ENCODE assay signal across 8 cellular contexts in the genomic region with DNA sequence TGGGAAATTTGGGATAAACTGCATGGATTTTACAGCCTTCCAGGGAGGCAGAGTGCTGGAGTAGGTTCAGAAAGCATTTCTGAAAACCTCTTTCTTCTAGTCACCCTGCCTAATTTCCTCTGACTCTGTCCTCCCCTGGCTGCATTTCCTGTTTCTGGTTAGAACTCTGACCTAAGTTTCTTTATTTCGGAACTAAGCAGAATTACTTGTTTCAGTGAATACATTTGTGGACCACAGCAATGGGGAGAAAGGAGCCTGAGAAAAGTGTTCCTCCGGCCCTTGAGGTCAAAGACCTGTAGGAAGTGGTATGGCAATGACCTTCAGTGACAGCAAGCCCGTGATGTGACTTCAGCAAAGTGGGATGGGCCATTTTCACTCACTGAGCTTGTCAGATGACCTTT.
DNase-seq lines count a peak whose midpoint lies in the region; ATAC-seq and TF ChIP-seq lines count a peak whose summit lies in the region.

No MANE protein-coding gene starts in this region.

- H2AK5ac ChIP-seq in IMR-90 (ENCODE audit: low read depth, low read length) = no peak overlapping the region

- no peak overlapping the region for H2AK9ac ChIP-seq in IMR-90 (replicated peaks; ENCODE audit: low read depth, low read length, poor library complexity)

- POLR2A ChIA-PET in IMR-90 (lab: Charles Lee; ENCODE audit: unreplicated experiment) = no interaction called here

- no peak for TF ChIP-seq RAD21 in IMR-90 (IDR thresholded peaks at IDR 0.05; ENCODE audit: low read length)

- H3K14ac ChIP-seq in IMR-90 (replicated peaks; ENCODE audit: low read depth, low read length) = peak overlapping the region; percentile 58

- peak overlapping the region; percentile 4; the same call in 1 of the 2 replicates for H2BK120ac ChIP-seq in IMR-90 (ENCODE audit: low read depth, low read length)

- no peaks in the 10 kb centered on the region for H3K36me3 Mint-ChIP-seq in activated naive CD8-positive, alpha-beta T cell treated with anti-CD3 and anti-CD28 coated beads for 36 hours
- no peaks in the 10 kb centered on the region for H3K36me3 Mint-ChIP-seq in glutamatergic neuron (ENCODE audit: unreplicated experiment)

- H2BK5ac ChIP-seq in IMR-90 (ENCODE audit: low read depth, low read length, poor library complexity, severe bottlenecking) = no peak overlapping the region

- in situ Hi-C loops in IMR-90 (cut with MboI; ENCODE audit: low sequenced_read_pairs) = no loop called here

- H4K20me1 ChIP-seq in IMR-90 (ENCODE audit: insufficient read depth, low read length) = no peaks in the 10 kb centered on the region

- H3K27me3 Mint-ChIP-seq in activated naive CD8-positive, alpha-beta T cell treated with anti-CD3 and anti-CD28 coated beads for 36 hours = no peaks in the 10 kb centered on the region
- no peaks in the 10 kb centered on the region for H3K27me3 Mint-ChIP-seq in glutamatergic neuron (ENCODE audit: unreplicated experiment)

- H3K18ac ChIP-seq in IMR-90 (ENCODE audit: low read depth, low read length) = peak overlapping the region; percentile 32; the same call in 1 of the 2 replicates

- no peaks in the 10 kb centered on the region for H3K9me3 ChIP-seq in IMR-90 (ENCODE audit: control insufficient read depth, insufficient read depth, low read length)

- intact Hi-C loops in IMR-90 (cut with micrococcal nuclease) = no loop called here

- no peak overlapping the region for H4K5ac ChIP-seq in IMR-90 (ENCODE audit: low read depth, low read length)

- peak overlapping the region; percentile 1 for H3K4me3 Mint-ChIP-seq in activated naive CD8-positive, alpha-beta T cell treated with anti-CD3 and anti-CD28 coated beads for 36 hours
- no peak overlapping the region for H3K4me3 Mint-ChIP-seq in glutamatergic neuron (ENCODE audit: unreplicated experiment)

- no peaks in the 10 kb centered on the region for H3K27me3 ChIP-seq in IMR-90 (ENCODE audit: control insufficient read depth, insufficient read depth, low read length)

- H2BK15ac ChIP-seq in IMR-90 (ENCODE audit: low read depth, low read length) = peak overlapping the region; percentile 9; the same call in 1 of the 3 replicates

- no peak overlapping the region; a peak in 1 of 4 replicates for H4K8ac ChIP-seq in IMR-90 (ENCODE audit: low read depth in 2 of 2, low read length in 2 of 2)

- WGBS in IMR-90 (ENCODE audit: extremely low coverage in 2 of 2, insufficient read length in 1 of 2), 2 experiments = no CpG with 5 or more reads among the region's 3 CpGs

- H3K4me1 ChIP-seq in IMR-90 (ENCODE audit: control insufficient read depth, insufficient read depth, low read length) = peaks cover 15% of the 10 kb centered on the region

- peak; percentile 26 to 33 for DNase-seq in stimulated activated CD4-positive, alpha-beta T cell treated with anti-CD3 and anti-CD28 coated beads, Interleukin-2, amount 100 ng/mL, for 24 hours
- no peak for DNase-seq in stimulated activated CD4-positive, alpha-beta T cell treated with anti-CD3 and anti-CD28 coated beads, Interleukin-4, amount 100 ng/mL, for 1 hour
- no peak for DNase-seq in IMR-90
- DNase-seq in activated naive CD8-positive, alpha-beta T cell treated with anti-CD3 and anti-CD28 coated beads for 36 hours = peak; percentile 57
- no peak for DNase-seq in NCI-H526 (lab: John Stamatoyannopoulos, UW)
- DNase-seq in glutamatergic neuron = no peak
- no peak for DNase-seq in GM19240 (ENCODE audit: insufficient read length, low spot score)

- no peak for ATAC-seq in IMR-90 (ENCODE audit: low read depth)
- no peak for ATAC-seq in HG03097 (IDR thresholded peaks at IDR 0.05; ENCODE audit: low FRiP score, unreplicated experiment)

- H4K91ac ChIP-seq in IMR-90 (ENCODE audit: insufficient read depth, low read depth, low read length) = no peak overlapping the region

- H3K4me2 ChIP-seq in IMR-90 (ENCODE audit: low read depth, low read length) = no peak overlapping the region

- no peak for TF ChIP-seq POLR2A in IMR-90 (IDR thresholded peaks at IDR 0.05; ENCODE audit: low read depth, low read length)

- CTCF ChIA-PET in IMR-90 (lab: Yijun Ruan, JAX) = no interaction called here

- no peak overlapping the region for H3K27ac ChIP-seq in IMR-90 (ENCODE audit: insufficient read depth, low read length)

- TF ChIP-seq CTCF in IMR-90 (conservative IDR thresholded peaks at IDR 0.05; ENCODE audit: low read depth, low read length) = no peak
- no peak for TF ChIP-seq CTCF in glutamatergic neuron (IDR thresholded peaks at IDR 0.05; ENCODE audit: partially characterized antibody, unreplicated experiment)

- no peak overlapping the region for H3K23ac ChIP-seq in IMR-90 (ENCODE audit: low read depth, low read length)

- no peaks in the 10 kb centered on the region for H3K79me1 ChIP-seq in IMR-90 (ENCODE audit: low read depth in 1 of 2, low read length in 2 of 2)

- no peaks in the 10 kb centered on the region for H3K36me3 ChIP-seq in IMR-90 (ENCODE audit: control insufficient read depth, insufficient read depth, low read length)

- H3K4ac ChIP-seq in IMR-90 (ENCODE audit: low read depth, low read length) = no peak overlapping the region

- H3K4me1 Mint-ChIP-seq in activated naive CD8-positive, alpha-beta T cell treated with anti-CD3 and anti-CD28 coated beads for 36 hours = peaks cover 42% of the 10 kb centered on the region
- H3K4me1 Mint-ChIP-seq in glutamatergic neuron (ENCODE audit: low read depth, unreplicated experiment) = peaks cover 16% of the 10 kb centered on the region

- no TSS peak for BruUV-seq in IMR-90 (replicated peaks; lab: Mats Ljungman, UMichigan)

- peaks cover 10% of the 10 kb centered on the region for H3K9me1 ChIP-seq in IMR-90 (ENCODE audit: insufficient read depth, low read length)

- H3K9me3 Mint-ChIP-seq in activated naive CD8-positive, alpha-beta T cell treated with anti-CD3 and anti-CD28 coated beads for 36 hours = no peaks in the 10 kb centered on the region
- no peaks in the 10 kb centered on the region for H3K9me3 Mint-ChIP-seq in glutamatergic neuron (ENCODE audit: unreplicated experiment)

- H3K27ac Mint-ChIP-seq in activated naive CD8-positive, alpha-beta T cell treated with anti-CD3 and anti-CD28 coated beads for 36 hours = peak overlapping the region; percentile 78
- H3K27ac Mint-ChIP-seq in glutamatergic neuron (ENCODE audit: unreplicated experiment) = no peak overlapping the region

- dilution Hi-C loops in IMR-90 (cut with HindIII; ENCODE audit: low sequenced_read_pairs, unreplicated experiment) = no loop called here

- no peak overlapping the region for H2AFZ ChIP-seq in IMR-90 (replicated peaks; ENCODE audit: low read length, poor library complexity)

- no peak overlapping the region for H3K9ac ChIP-seq in IMR-90 (ENCODE audit: low read depth, low read length)

- H3K4me3 ChIP-seq in IMR-90 (ENCODE audit: insufficient read depth, low read depth, low read length) = no peak overlapping the region

- no peak overlapping the region for H3K56ac ChIP-seq in IMR-90 (ENCODE audit: extremely low read depth, insufficient read depth, low read length)

- H2BK20ac ChIP-seq in IMR-90 (ENCODE audit: low read depth, low read length) = peak overlapping the region; percentile 55

TF ChIP-seq in IMR-90, 13 proteins besides CTCF, POLR2A, EP300 and RAD21:
- no peak for TF ChIP-seq MAFK (IDR thresholded peaks at IDR 0.05; ENCODE audit: low read depth, low read length)
- no peak for TF ChIP-seq BHLHE40 (IDR thresholded peaks at IDR 0.05; ENCODE audit: low read depth, low read length)
- no peak for TF ChIP-seq MAZ (IDR thresholded peaks at IDR 0.05; ENCODE audit: borderline replicate concordance, low read depth, low read length)
- TF ChIP-seq NFE2L2 (IDR thresholded peaks at IDR 0.05; ENCODE audit: low read depth, low read length) = no peak
- no peak for TF ChIP-seq RCOR1 (IDR thresholded peaks at IDR 0.05; ENCODE audit: insufficient replicate concordance, low read length)
- TF ChIP-seq CHD1 (IDR thresholded peaks at IDR 0.05; ENCODE audit: low read depth, low read length) = no peak
- TF ChIP-seq MXI1 (IDR thresholded peaks at IDR 0.05; ENCODE audit: borderline replicate concordance, low read depth, low read length) = no peak
- TF ChIP-seq CEBPB (IDR thresholded peaks at IDR 0.05; ENCODE audit: low read depth, low read length) = no peak
- TF ChIP-seq, protein P1, sequence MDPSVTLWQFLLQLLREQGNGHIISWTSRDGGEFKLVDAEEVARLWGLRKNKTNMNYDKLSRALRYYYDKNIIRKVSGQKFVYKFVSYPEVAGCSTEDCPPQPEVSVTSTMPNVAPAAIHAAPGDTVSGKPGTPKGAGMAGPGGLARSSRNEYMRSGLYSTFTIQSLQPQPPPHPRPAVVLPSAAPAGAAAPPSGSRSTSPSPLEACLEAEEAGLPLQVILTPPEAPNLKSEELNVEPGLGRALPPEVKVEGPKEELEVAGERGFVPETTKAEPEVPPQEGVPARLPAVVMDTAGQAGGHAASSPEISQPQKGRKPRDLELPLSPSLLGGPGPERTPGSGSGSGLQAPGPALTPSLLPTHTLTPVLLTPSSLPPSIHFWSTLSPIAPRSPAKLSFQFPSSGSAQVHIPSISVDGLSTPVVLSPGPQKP (IDR thresholded peaks at IDR 0.05; ENCODE audit: borderline replicate concordance, low read depth, low read length) = no peak
- TF ChIP-seq, protein P2, sequence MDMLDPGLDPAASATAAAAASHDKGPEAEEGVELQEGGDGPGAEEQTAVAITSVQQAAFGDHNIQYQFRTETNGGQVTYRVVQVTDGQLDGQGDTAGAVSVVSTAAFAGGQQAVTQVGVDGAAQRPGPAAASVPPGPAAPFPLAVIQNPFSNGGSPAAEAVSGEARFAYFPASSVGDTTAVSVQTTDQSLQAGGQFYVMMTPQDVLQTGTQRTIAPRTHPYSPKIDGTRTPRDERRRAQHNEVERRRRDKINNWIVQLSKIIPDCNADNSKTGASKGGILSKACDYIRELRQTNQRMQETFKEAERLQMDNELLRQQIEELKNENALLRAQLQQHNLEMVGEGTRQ (IDR thresholded peaks at IDR 0.05; ENCODE audit: low read depth, low read length) = no peak
- no peak for TF ChIP-seq SMC3 (IDR thresholded peaks at IDR 0.05; ENCODE audit: low read depth, low read length)
- no peak for TF ChIP-seq RFX5 (IDR thresholded peaks at IDR 0.05; ENCODE audit: low read depth, low read length)
- TF ChIP-seq FOS (IDR thresholded peaks at IDR 0.05; ENCODE audit: low read depth, low read length) = no peak
TF ChIP-seq in IMR-90: peak in this region for 0.

Comparison
In these comparisons a context has a peak if more than half of its experiments do, and no peak if none do; other contexts are left out.
1. DNase-seq: peak in stimulated activated CD4-positive, alpha-beta T cell treated with anti-CD3 and anti-CD28 coated beads, Interleukin-2, amount 100 ng/mL, for 24 hours (2 of 2) and activated naive CD8-positive, alpha-beta T cell treated with anti-CD3 and anti-CD28 coated beads for 36 hours (single experiment); none in stimulated activated CD4-positive, alpha-beta T cell treated with anti-CD3 and anti-CD28 coated beads, Interleukin-4, amount 100 ng/mL, for 1 hour (single experiment), IMR-90 (single experiment), NCI-H526 (0 of 2), glutamatergic neuron (single experiment) and GM19240 (single experiment).